1 cellular context compared by ENCODE assay signal in the genomic region with DNA sequence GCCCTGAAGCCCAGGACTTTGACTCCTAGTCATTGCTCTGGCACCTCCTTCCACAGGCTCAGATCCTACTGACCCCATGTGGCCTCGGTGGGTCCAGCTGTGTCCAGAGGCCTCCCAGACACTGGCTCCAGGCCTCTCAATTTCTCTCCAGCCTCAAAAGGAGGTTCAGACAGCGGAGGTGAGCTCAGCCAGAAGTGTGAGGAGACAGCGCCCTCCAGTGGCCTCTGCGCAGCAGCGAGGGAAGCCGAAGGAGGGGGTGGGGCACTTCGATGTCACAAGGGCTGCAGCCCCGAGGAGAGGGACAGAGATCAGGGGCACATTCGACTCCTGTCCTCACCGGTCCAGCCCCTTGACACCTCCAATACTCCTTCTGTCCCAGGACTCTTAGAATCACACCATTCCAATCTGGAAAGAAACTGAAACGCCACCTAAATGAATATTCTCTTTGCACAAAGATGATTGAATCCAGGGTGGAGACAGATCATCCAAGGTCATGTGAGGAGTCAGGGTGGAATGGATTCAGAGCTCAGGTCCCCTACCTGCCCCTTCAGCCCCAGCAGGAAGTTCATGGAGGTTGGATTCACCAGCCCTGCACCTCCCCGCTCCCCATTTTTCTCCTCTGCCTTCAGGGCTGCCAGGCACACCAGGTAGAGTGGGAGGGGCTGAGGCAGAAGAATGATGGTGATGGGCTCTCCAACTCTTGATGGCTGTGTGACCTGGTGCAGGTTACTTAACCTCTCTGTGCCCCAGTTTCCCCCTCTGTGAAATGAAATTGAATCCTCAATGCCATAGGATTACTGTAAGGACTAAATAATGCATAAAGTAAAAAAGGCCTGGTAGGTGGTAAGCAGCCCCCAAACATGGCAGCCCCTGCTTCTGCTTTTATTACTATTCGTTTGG.
TF ChIP-seq lines count a peak whose summit lies in the region.

No MANE protein-coding gene starts in this region.

TF ChIP-seq in SK-N-SH, 30 proteins besides CTCF, POLR2A, EP300 and RAD21 (continued from another document):
- TF ChIP-seq RXRA (IDR thresholded peaks at IDR 0.05; ENCODE audit: borderline replicate concordance, low read depth) (no peak), ZBTB33 (IDR thresholded peaks at IDR 0.05; ENCODE audit: borderline replicate concordance, low read depth) (no peak), RCOR1 (IDR thresholded peaks at IDR 0.05; ENCODE audit: low read length) (no peak), GABPA (IDR thresholded peaks at IDR 0.05; ENCODE audit: low read depth) (no peak)
TF ChIP-seq in SK-N-SH: peak in this region for 3.
